ENCODE assay signal across 1 cellular context in genomic region chr1:22920734-22921451, GRCh38.
TF ChIP-seq lines count a peak whose summit lies in the region.

No MANE protein-coding gene starts in this region.

TF ChIP-seq in endothelial cell of umbilical vein, 7 proteins besides CTCF, POLR2A, EP300 and RAD21 (continued from another document):
- no peak for TF ChIP-seq MYC (IDR thresholded peaks at IDR 0.05; ENCODE audit: low read depth, low read length)
- no peak for TF ChIP-seq GATA2 (IDR thresholded peaks at IDR 0.05; ENCODE audit: insufficient read depth, insufficient read length, low read depth, low read length)
